Comparison of ENCODE assay signal across 25 cellular contexts in genomic region chr4:124189545-124189944, GRCh38.
"Had no signal": no experiment of that assay in that cellular context is flagged by ENCODE, and none has a peak within 500 bp of the region (broad histone marks: within the 10 kb centered on the region; RNA-seq: fewer than 3 reads in every experiment).

No MANE protein-coding gene starts in this region.

- H3K36me3 ChIP-seq: esophagus muscularis mucosa, gastroesophageal sphincter, left ventricle myocardium inferior, spleen, thoracic aorta, uterus had no signal

- H3K4me3 ChIP-seq: esophagus muscularis mucosa, gastroesophageal sphincter, left ventricle myocardium inferior, lung, spleen, thoracic aorta, uterus had no signal

- H3K27me3 ChIP-seq: esophagus muscularis mucosa, gastroesophageal sphincter, spleen, uterus had no signal

- ATAC-seq: activated T-cell treated with anti-CD3 and anti-CD28 coated beads, Interleukin-2, amount 50 U/mL, for 4 hours; activated T-helper 17 cell treated with anti-CD3 and anti-CD28 coated beads, Interleukin-2, amount 50 U/mL, for 72 hours; gastroesophageal sphincter; right cardiac atrium; T-helper 17 cell had no signal

- DNase-seq: activated CD4-positive, alpha-beta memory T cell treated with anti-CD3 and anti-CD28 coated beads, Interleukin-2, amount 10 ng/mL, durations not matched to agents 7 days and 5 days; activated CD4-positive, alpha-beta T cell treated with anti-CD3 and anti-CD28 coated beads for 1 hour; activated CD4-positive, alpha-beta T cell treated with anti-CD3 and anti-CD28 coated beads, Interleukin-2, amount 10 ng/mL, durations not matched to agents 7 days and 5 days; activated gamma-delta T cell treated with Interleukin-2 at 50 U/mL for 16 hours; activated naive CD4-positive, alpha-beta T cell treated with anti-CD3 and anti-CD28 coated beads, Interleukin-2, amount 50 U/mL, for 16 hours; activated T-cell treated with anti-CD3 and anti-CD28 coated beads, Interleukin-2, amount 50 U/mL, for 4 hours; amygdala; endodermal cell; hippocampal formation; kidney glomerular epithelial cell; left ventricle myocardium inferior; naive B cell; nephron progenitor cell; right cardiac atrium; spleen; stimulated activated naive CD4-positive, alpha-beta T cell treated with Interleukin-2 at 50 U/mL for 16 hours; T-helper 17 cell; T1000; trophoblast cell; uterus had no signal

- H3K27ac ChIP-seq: esophagus muscularis mucosa, gastroesophageal sphincter, left ventricle myocardium inferior, spleen, thoracic aorta, uterus had no signal

- H3K4me1 ChIP-seq: left ventricle myocardium inferior, spleen, uterus had no signal
